8 cellular contexts compared by ENCODE assay signal in genomic region chr4:1726146-1726934, GRCh38. TPM values are rescaled to one million over a fixed set of nuclear protein-coding genes. Genes with fewer than 3 reads are reported as not detected.
DNase-seq lines count a peak whose midpoint lies in the region; ATAC-seq and TF ChIP-seq lines count a peak whose summit lies in the region.

No MANE protein-coding gene starts in this region.

- H3K4me1 ChIP-seq in psoas muscle (peaks cover 12% of the 10 kb centered on the region), uterus (peaks cover 0 to 9% of the 10 kb centered on the region in 2 donors)

- H3K9me3 Mint-ChIP-seq in T-cell: no peaks in the 10 kb centered on the region
- H3K9me3 Mint-ChIP-seq in activated naive CD8-positive, alpha-beta T cell treated with anti-CD3 and anti-CD28 coated beads, Interleukin-2, amount 10 ng/mL, durations not matched to agents 7 days and 5 days: no peaks in the 10 kb centered on the region

- peaks cover 27% of the 10 kb centered on the region for H3K36me3 Mint-ChIP-seq in T-cell
- H3K36me3 Mint-ChIP-seq in activated naive CD8-positive, alpha-beta T cell treated with anti-CD3 and anti-CD28 coated beads, Interleukin-2, amount 10 ng/mL, durations not matched to agents 7 days and 5 days: peaks cover 54% of the 10 kb centered on the region

- POLR2A ChIA-PET in T-cell (lab: Charles Lee): no interaction called here
- POLR2A ChIA-PET in activated naive CD8-positive, alpha-beta T cell treated with anti-CD3 and anti-CD28 coated beads, Interleukin-2, amount 10 ng/mL, durations not matched to agents 7 days and 5 days (lab: Charles Lee): interaction anchor here (0.7 to 7.0 kb wide), 3 partner anchors 15 to 33 kb away, joined by 3 to 148 read pairs (median 9); partner anchors contain the start of gene SLBP

- CTCF ChIA-PET in T-cell (lab: Charles Lee): interaction anchor here (0.5 to 6.1 kb wide), 7 partner anchors 20 to 183 kb away, joined by 3 to 75 read pairs (median 4); no protein-coding TSS in a partner anchor

- intact Hi-C loops in Right ventricle myocardium superior (cut with DNase I) (loop anchor here (2.0 kb wide), 1 partner anchor 34 kb away; no protein-coding TSS in a partner anchor), psoas muscle (cut with DNase I) (loop anchor here (1.0 to 5.0 kb wide), 2 partner anchors 33 to 34 kb away; no protein-coding TSS in a partner anchor), uterus (cut with DNase I; ENCODE audit: low total_unique reads) (loop anchor here (5.0 kb wide), 1 partner anchor 34 kb away; no protein-coding TSS in a partner anchor)

- H3K27ac ChIP-seq in psoas muscle (peak overlapping the region; percentile 19), uterus (peak overlapping the region in 1 of 2 donors; percentile 52)

- H3K27ac Mint-ChIP-seq in T-cell: peak overlapping the region; percentile 66 to 71
- peak overlapping the region; percentile 73 for H3K27ac Mint-ChIP-seq in activated naive CD8-positive, alpha-beta T cell treated with anti-CD3 and anti-CD28 coated beads, Interleukin-2, amount 10 ng/mL, durations not matched to agents 7 days and 5 days

- H3K4me1 Mint-ChIP-seq in T-cell: peaks cover 65 to 77% (median 71%) of the 10 kb centered on the region in 3 donors
- peaks cover 41% of the 10 kb centered on the region for H3K4me1 Mint-ChIP-seq in activated naive CD8-positive, alpha-beta T cell treated with anti-CD3 and anti-CD28 coated beads, Interleukin-2, amount 10 ng/mL, durations not matched to agents 7 days and 5 days

- no peak for TF ChIP-seq POLR2A in uterus (IDR thresholded peaks at IDR 0.05)

- no peaks in the 10 kb centered on the region for H3K27me3 Mint-ChIP-seq in T-cell
- no peaks in the 10 kb centered on the region for H3K27me3 Mint-ChIP-seq in activated naive CD8-positive, alpha-beta T cell treated with anti-CD3 and anti-CD28 coated beads, Interleukin-2, amount 10 ng/mL, durations not matched to agents 7 days and 5 days

- H3K27me3 ChIP-seq in psoas muscle (ENCODE audit: insufficient read depth in 3 of 3, low read length in 2 of 3) (no peaks in the 10 kb centered on the region), uterus (no peaks in the 10 kb centered on the region)

- 51 to 54% (median 51%) methylated on average over 17 of the region's 17 CpGs for WGBS in psoas muscle, 3 donors

- DNase-seq in NCI-H1105 (lab: John Stamatoyannopoulos, UW) (peak; percentile 33), T-cell (peak; percentile 67 to 93 (median 86)), Right ventricle myocardium superior (peak; percentile 95), psoas muscle (peak; percentile 90 to 92), uterus (peak; percentile 79 to 83)
- peak; percentile 89 for DNase-seq in activated naive CD8-positive, alpha-beta T cell treated with anti-CD3 and anti-CD28 coated beads, Interleukin-2, amount 10 ng/mL, durations not matched to agents 7 days and 5 days

- H3K4me3 Mint-ChIP-seq in T-cell: peak overlapping the region; percentile 43 to 86 (median 50)
- peak overlapping the region; percentile 42 for H3K4me3 Mint-ChIP-seq in activated naive CD8-positive, alpha-beta T cell treated with anti-CD3 and anti-CD28 coated beads, Interleukin-2, amount 10 ng/mL, durations not matched to agents 7 days and 5 days

- ATAC-seq in T-cell (replicated peaks in 1 of 4) (peak; percentile 36 to 44 (median 38)), Right ventricle myocardium superior (ENCODE audit: poor library complexity) (peak; percentile 66), psoas muscle (peak; percentile 67 to 81 (median 77)), HG03135 (IDR thresholded peaks at IDR 0.05; ENCODE audit: unreplicated experiment) (no peak)
- ATAC-seq in activated naive CD8-positive, alpha-beta T cell treated with anti-CD3 and anti-CD28 coated beads, Interleukin-2, amount 10 ng/mL, durations not matched to agents 7 days and 5 days (ENCODE audit: low read depth): peak; percentile 31

- TF ChIP-seq CTCF in GM12874 (IDR thresholded peaks at IDR 0.05; ENCODE audit: insufficient read depth, low read depth, low read length) (peak; percentile 95), psoas muscle (IDR thresholded peaks at IDR 0.05) (peak; percentile 98), uterus (IDR thresholded peaks at IDR 0.05) (peak; percentile 86 to 96 (median 90))

- H3K4me3 ChIP-seq in psoas muscle: no peak overlapping the region
- no peak overlapping the region for H3K4me3 ChIP-seq in uterus

- peaks cover 0 to 35% of the 10 kb centered on the region in 2 donors for H3K36me3 ChIP-seq in psoas muscle (ENCODE audit: insufficient read depth in 1 of 2, low read depth in 1 of 2)
- no peaks in the 10 kb centered on the region for H3K36me3 ChIP-seq in uterus

- H3K9me3 ChIP-seq in psoas muscle (no peaks in the 10 kb centered on the region), uterus (no peaks in the 10 kb centered on the region)

RNA-seq across cellular contexts. Expression of gene TACC3, which starts 5.0 kb away (rescaled TPM):
- total RNA-seq in T-cell (100 to 1,000 TPM; 100 to 138 (median 127) TPM), Right ventricle myocardium superior (7.0 TPM), psoas muscle (1 to 10 TPM; 2.7 to 3.5 (median 3.0) TPM), uterus (10 to 100 TPM in 1 of 4 donors, 1 to 10 TPM in 3; 4.6 to 15.6 (median 7.3) TPM)
- 100 to 1,000 TPM; 234 to 235 TPM for total RNA-seq in activated naive CD8-positive, alpha-beta T cell treated with anti-CD3 and anti-CD28 coated beads, Interleukin-2, amount 10 ng/mL, durations not matched to agents 7 days and 5 days
- polyA plus RNA-seq in psoas muscle: 1 to 10 TPM; 2.2 to 4.8 (median 2.6) TPM

RNA-seq across cellular contexts. Expression of gene TMEM129, which starts 5.2 kb away (rescaled TPM):
- total RNA-seq in T-cell (10 to 100 TPM; 22.9 to 49.4 (median 46.3) TPM), Right ventricle myocardium superior (28.6 TPM), psoas muscle (10 to 100 TPM; 11.8 to 43.6 (median 27.0) TPM), uterus (10 to 100 TPM; 31.0 to 99.7 (median 42.7) TPM)
- 10 to 100 TPM; 27.5 to 27.6 TPM for total RNA-seq in activated naive CD8-positive, alpha-beta T cell treated with anti-CD3 and anti-CD28 coated beads, Interleukin-2, amount 10 ng/mL, durations not matched to agents 7 days and 5 days
- 10 to 100 TPM; 31.6 to 40.3 (median 32.9) TPM for polyA plus RNA-seq in psoas muscle

RNA-seq across cellular contexts. Expression of gene SLBP, which starts 14.2 kb away (rescaled TPM):
- 10 to 100 TPM; 30.1 to 42.3 (median 36.1) TPM for total RNA-seq in T-cell
- 100 to 1,000 TPM in 1 of 2 experiments, 10 to 100 TPM in 1; 99.7 to 103 TPM for total RNA-seq in activated naive CD8-positive, alpha-beta T cell treated with anti-CD3 and anti-CD28 coated beads, Interleukin-2, amount 10 ng/mL, durations not matched to agents 7 days and 5 days
- total RNA-seq in Right ventricle myocardium superior: 12.6 TPM
- 10 to 100 TPM; 15.5 to 17.1 (median 16.2) TPM for total RNA-seq in psoas muscle
- polyA plus RNA-seq in psoas muscle: 10 to 100 TPM; 15.4 to 18.8 (median 18.6) TPM
- 10 to 100 TPM; 25.0 to 56.4 (median 41.4) TPM for total RNA-seq in uterus

RNA-seq across cellular contexts. Expression of gene FAM53A, which starts 42.2 kb away (rescaled TPM):
- 1 to 10 TPM; 1.4 to 3.0 (median 1.9) TPM for total RNA-seq in T-cell
- under 1 TPM; 0.54 to 0.97 TPM for total RNA-seq in activated naive CD8-positive, alpha-beta T cell treated with anti-CD3 and anti-CD28 coated beads, Interleukin-2, amount 10 ng/mL, durations not matched to agents 7 days and 5 days
- 1.0 TPM for total RNA-seq in Right ventricle myocardium superior
- total RNA-seq in psoas muscle: 1 to 10 TPM in 3 of 4 donors, under 1 TPM in 1; 0.71 to 1.9 (median 1.4) TPM
- polyA plus RNA-seq in psoas muscle: 1 to 10 TPM in 2 of 3 donors, under 1 TPM in 1; 0.76 to 1.4 (median 1.3) TPM
- 1 to 10 TPM in 2 of 4 donors, not detected in 2; 1.3 to 3.2 TPM for total RNA-seq in uterus

Comparison
In these comparisons a context has a peak if more than half of its experiments do, and no peak if none do; other contexts are left out.
1. DNase-seq: peak in every context shown above with its lines; median percentile 95 in Right ventricle myocardium superior; 91 in psoas muscle; 89 in activated naive CD8-positive, alpha-beta T cell treated with anti-CD3 and anti-CD28 coated beads, Interleukin-2, amount 10 ng/mL, durations not matched to agents 7 days and 5 days; 86 in T-cell; 81 in uterus; 33 in NCI-H1105.
2. RNA of gene TACC3, which starts 5.0 kb away (total RNA-seq): 234 to 235 TPM in activated naive CD8-positive, alpha-beta T cell treated with anti-CD3 and anti-CD28 coated beads, Interleukin-2, amount 10 ng/mL, durations not matched to agents 7 days and 5 days and 100 to 138 TPM in T-cell; 4.6 to 15.6 TPM in uterus, 7.0 TPM in Right ventricle myocardium superior (single experiment) and 2.7 to 3.5 TPM in psoas muscle; every median in the first group is over 4 times any median in the second.
3. Peak in every context shown above with its lines, with median percentiles within 50 percentile points of each other: CTCF ChIP-seq.